12 cellular contexts compared by ENCODE assay signal in the genomic region with DNA sequence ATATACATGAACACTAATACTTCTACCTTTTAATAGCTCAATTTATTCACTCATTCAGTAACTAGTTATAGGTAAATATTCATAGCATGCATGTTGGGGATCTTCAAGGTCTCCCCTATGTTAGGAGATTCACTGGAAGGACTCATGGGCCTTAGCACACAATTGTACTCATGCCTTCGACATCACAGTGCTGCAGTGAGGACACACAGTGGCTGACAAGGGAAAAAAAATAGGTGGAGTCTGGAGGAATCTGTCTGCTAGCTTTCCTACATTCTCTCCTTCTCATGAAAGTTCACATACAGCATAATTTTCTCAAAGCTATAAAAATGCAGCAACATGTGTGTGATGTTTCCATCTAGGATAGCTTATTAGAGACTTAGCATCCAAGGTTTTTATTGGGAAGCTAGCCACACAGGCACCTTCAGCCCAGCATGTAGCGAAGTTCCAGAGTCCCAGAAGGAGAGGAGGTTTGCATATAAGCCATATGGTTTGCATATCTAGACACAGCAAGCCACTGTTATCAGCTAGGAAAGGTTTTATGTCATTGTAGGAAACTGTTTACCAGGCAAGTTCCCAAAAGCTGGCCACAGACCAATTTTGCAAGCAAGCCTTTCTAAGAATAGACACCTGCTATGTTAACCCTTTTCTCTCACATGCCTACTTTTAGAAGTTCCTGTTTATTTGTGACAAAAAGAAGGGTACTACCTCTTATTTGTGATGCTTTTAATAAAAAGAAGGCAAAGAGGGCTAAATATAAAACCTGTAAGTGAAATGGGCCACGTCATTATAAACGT.
DNase-seq lines count a peak whose midpoint lies in the region; ATAC-seq and FAIRE-seq lines count a peak whose summit lies in the region.
"Had no signal": no experiment of that assay in that cellular context is flagged by ENCODE, and none has a peak within 500 bp of the region (broad histone marks: within the 10 kb centered on the region; RNA-seq: fewer than 3 reads in every experiment).

No MANE protein-coding gene starts in this region.

- no peaks in the 10 kb centered on the region for H4K20me1 ChIP-seq in BLaER1 treated with 17β-estradiol and CSF1 and Interleukin-3, amounts not matched to agents 10 nM and 100 nM

- peaks cover 16 to 34% (median 22%) of the 10 kb centered on the region in 10 experiments for H3K4me1 ChIP-seq in BLaER1 treated with 17β-estradiol and CSF1 and Interleukin-3, amounts not matched to agents 10 nM and 100 nM

- DNase-seq in RKO (ENCODE audit: low spot score) (peak; percentile 33), DMS153 treated with DMSO at 0.1 percent for 48 hours (lab: John Stamatoyannopoulos, UW; ENCODE audit: unreplicated experiment) (no peak), kidney glomerular epithelial cell (lab: John Stamatoyannopoulos, UW) (no peak), HTR-8/SVneo (ENCODE audit: insufficient read length, low spot score) (no peak)
- DNase-seq: CD4-positive, alpha-beta memory T cell; cerebellar nuclear complex; HCEC 1CT; stimulated activated naive CD4-positive, alpha-beta T cell treated with Interleukin-2 at 50 U/mL for 16 hours had no signal

- H3K9me3 ChIP-seq in BLaER1 treated with 17β-estradiol and CSF1 and Interleukin-3, amounts not matched to agents 10 nM and 100 nM (replicated peaks in 1 of 11) = peaks cover 0 to 12% (median 4%) of the 10 kb centered on the region in 11 experiments; a peak in 5 of 22 replicates

- H3K4me2 ChIP-seq in BLaER1 treated with 17β-estradiol and CSF1 and Interleukin-3, amounts not matched to agents 10 nM and 100 nM = peak overlapping the region; percentile 63 to 89 (median 78)

- peak overlapping the region in 3 of 11 experiments; percentile 4 to 16 (median 4); a peak in 2 of 22 replicates for H3K9ac ChIP-seq in BLaER1 treated with 17β-estradiol and CSF1 and Interleukin-3, amounts not matched to agents 10 nM and 100 nM

- peak overlapping the region in 1 of 10 experiments; percentile 11; a peak in 2 of 20 replicates for H3K4me3 ChIP-seq in BLaER1 treated with 17β-estradiol and CSF1 and Interleukin-3, amounts not matched to agents 10 nM and 100 nM

- no peak for FAIRE-seq in HTR-8/SVneo (lab: Jason Lieb, UNC)

- ATAC-seq in GM19372 (IDR thresholded peaks at IDR 0.05; ENCODE audit: low read depth, unreplicated experiment) (peak; percentile 41), HG03196 (IDR thresholded peaks at IDR 0.05; ENCODE audit: unreplicated experiment) (peak; percentile 44), HG03159 (IDR thresholded peaks at IDR 0.05; ENCODE audit: unreplicated experiment) (no peak)

- no peaks in the 10 kb centered on the region for H3K36me3 ChIP-seq in BLaER1 treated with 17β-estradiol and CSF1 and Interleukin-3, amounts not matched to agents 10 nM and 100 nM

- H3K27ac ChIP-seq in BLaER1 treated with 17β-estradiol and CSF1 and Interleukin-3, amounts not matched to agents 10 nM and 100 nM = peak overlapping the region in 1 of 11 experiments; percentile 5; a peak in 2 of 22 replicates

- no peaks in the 10 kb centered on the region for H3K27me3 ChIP-seq in BLaER1 treated with 17β-estradiol and CSF1 and Interleukin-3, amounts not matched to agents 10 nM and 100 nM
